8 cellular contexts compared by ENCODE assay signal in genomic region chr4:7070729-7071511, GRCh38. TPM values are rescaled to one million over a fixed set of nuclear protein-coding genes. Genes with fewer than 3 reads are reported as not detected.
DNase-seq lines count a peak whose midpoint lies in the region; ATAC-seq and TF ChIP-seq lines count a peak whose summit lies in the region.

No MANE protein-coding gene starts in this region.

- WGBS in stomach, 5 donors, result 35 to 40% (median 37%) methylated on average over 21 to 23 of the region's 23 CpGs

- H3K9me3 ChIP-seq in CD8-positive, alpha-beta T cell (ENCODE audit: low read length), result no peaks in the 10 kb centered on the region
- H3K9me3 ChIP-seq in Panc1 (ENCODE audit: control insufficient read depth, insufficient read depth, low read depth, low read length), result no peaks in the 10 kb centered on the region
- no peaks in the 10 kb centered on the region for H3K9me3 ChIP-seq in stomach

- CTCF ChIA-PET in CD8-positive, alpha-beta T cell (lab: Charles Lee), result interaction anchor here (0.6 to 7.5 kb wide), 54 partner anchors 8 to 482 kb away, joined by 3 to 79 read pairs (median 4); partner anchors contain the start of genes KIAA0232, TADA2B and TBC1D14
- CTCF ChIA-PET in Panc1 (lab: Charles Lee), result interaction anchor here (1.5 kb wide), 1 partner anchor 197 kb away, joined by 3 read pairs; no protein-coding TSS in a partner anchor

- H3K4me1 Mint-ChIP-seq in CD8-positive, alpha-beta T cell (ENCODE audit: low read depth), result peaks cover 32% of the 10 kb centered on the region
- peaks cover 31% of the 10 kb centered on the region for H3K4me1 Mint-ChIP-seq in activated T-cell treated with anti-CD3 and anti-CD28 coated beads, Interleukin-2, amount 50 U/mL, for 4 hours (ENCODE audit: low read depth)
- peaks cover 32% of the 10 kb centered on the region for H3K4me1 Mint-ChIP-seq in neural crest cell

- H3K9ac ChIP-seq in KMS-11, result no peak overlapping the region

- no peak overlapping the region for H2AFZ ChIP-seq in KMS-11 (ENCODE audit: low read depth)

- H3K27me3 ChIP-seq in CD8-positive, alpha-beta T cell (ENCODE audit: insufficient read depth, low read length), result no peaks in the 10 kb centered on the region
- no peaks in the 10 kb centered on the region for H3K27me3 ChIP-seq in KMS-11 (ENCODE audit: insufficient read depth, low read depth)
- no peaks in the 10 kb centered on the region for H3K27me3 ChIP-seq in Panc1 (ENCODE audit: control insufficient read depth, insufficient read depth, low read length)
- H3K27me3 ChIP-seq in stomach, result no peaks in the 10 kb centered on the region

- no peak overlapping the region for H3K27ac ChIP-seq in CD8-positive, alpha-beta T cell (ENCODE audit: low read depth, low read length)
- H3K27ac ChIP-seq in KMS-11 (no peak overlapping the region), Panc1 (ENCODE audit: low read length) (no peak overlapping the region), stomach (no peak overlapping the region)

- no peak overlapping the region for H3K27ac Mint-ChIP-seq in CD8-positive, alpha-beta T cell
- no peak overlapping the region for H3K27ac Mint-ChIP-seq in neural crest cell (ENCODE audit: unreplicated experiment)

- TF ChIP-seq CTCF in CD8-positive, alpha-beta T cell (IDR thresholded peaks at IDR 0.05), result peak; percentile 94
- TF ChIP-seq CTCF in KMS-11 (conservative IDR thresholded peaks at IDR 0.05; ENCODE audit: low read depth, low read length) (peak; percentile 88), Panc1 (IDR thresholded peaks at IDR 0.05) (peak; percentile 91), fibroblast of mammary gland (conservative IDR thresholded peaks at IDR 0.05; ENCODE audit: control insufficient read depth, insufficient read depth, low read depth, low read length) (peak; percentile 99), neural crest cell (conservative IDR thresholded peaks at IDR 0.05) (peak; percentile 98), stomach (IDR thresholded peaks at IDR 0.05) (peak in 6 of 7 experiments; percentile 97 to 99 (median 99))

- in situ Hi-C loops in Panc1 (cut with HindIII; ENCODE audit: low pct_unique_long_range_greater_than_20kb, low sequenced_read_pairs), result no loop called here

- H3K4me2 ChIP-seq in KMS-11, result no peak overlapping the region

- H3K36me3 Mint-ChIP-seq in CD8-positive, alpha-beta T cell, result peaks cover 5% of the 10 kb centered on the region
- no peaks in the 10 kb centered on the region for H3K36me3 Mint-ChIP-seq in activated T-cell treated with anti-CD3 and anti-CD28 coated beads, Interleukin-2, amount 50 U/mL, for 4 hours (ENCODE audit: insufficient read depth)
- peaks cover 4% of the 10 kb centered on the region for H3K36me3 Mint-ChIP-seq in neural crest cell (ENCODE audit: low read depth)

- no peak overlapping the region for H3K4me3 ChIP-seq in CD8-positive, alpha-beta T cell (ENCODE audit: low read depth, low read length)
- no peak overlapping the region for H3K4me3 ChIP-seq in KMS-11 (IDR thresholded peaks at IDR 0.05; ENCODE audit: insufficient read depth, low read depth, low read length)
- no peak overlapping the region for H3K4me3 ChIP-seq in Panc1 (ENCODE audit: low read depth in 2 of 2, low read length in 2 of 2)
- no peak overlapping the region for H3K4me3 ChIP-seq in fibroblast of mammary gland (ENCODE audit: control insufficient read depth, low read depth, low read length)
- H3K4me3 ChIP-seq in stomach, result no peak overlapping the region

- H3K27me3 Mint-ChIP-seq in CD8-positive, alpha-beta T cell (ENCODE audit: low read depth), result no peaks in the 10 kb centered on the region
- H3K27me3 Mint-ChIP-seq in activated T-cell treated with anti-CD3 and anti-CD28 coated beads, Interleukin-2, amount 50 U/mL, for 4 hours (ENCODE audit: low read depth), result no peaks in the 10 kb centered on the region
- peaks cover 19% of the 10 kb centered on the region for H3K27me3 Mint-ChIP-seq in neural crest cell (ENCODE audit: low read depth)

- H3K36me3 ChIP-seq in CD8-positive, alpha-beta T cell (ENCODE audit: insufficient read depth, low read length), result no peaks in the 10 kb centered on the region
- H3K36me3 ChIP-seq in KMS-11 (ENCODE audit: insufficient read depth) (no peaks in the 10 kb centered on the region), Panc1 (ENCODE audit: control insufficient read depth, insufficient read depth, low read length) (no peaks in the 10 kb centered on the region), stomach (no peaks in the 10 kb centered on the region)

- no peak for TF ChIP-seq EP300 in stomach (IDR thresholded peaks at IDR 0.05)

- BruUV-seq in Panc1 (replicated peaks; lab: Mats Ljungman, UMichigan), result no TSS peak

- POLR2A ChIA-PET in CD8-positive, alpha-beta T cell (lab: Charles Lee), result interaction anchor here (0.9 to 5.7 kb wide), 6 partner anchors 26 to 378 kb away, joined by 3 to 103 read pairs (median 3); partner anchors contain the start of genes S100P and TADA2B
- POLR2A ChIA-PET in Panc1 (lab: Charles Lee), result no interaction called here

- DNase-seq in CD8-positive, alpha-beta T cell, result peak; percentile 78 to 92 (median 84)
- DNase-seq in Panc1 (ENCODE audit: low read depth, low spot score) (peak; percentile 67), fibroblast of mammary gland (ENCODE audit: low read depth) (peak; percentile 66), neural crest cell (ENCODE audit: low read depth, low spot score) (peak; percentile 83), stomach (peak; percentile 92)
- DNase-seq in activated T-cell treated with anti-CD3 and anti-CD28 coated beads, Interleukin-2, amount 50 U/mL, for 4 hours, result peak; percentile 86

- peak; percentile 34 for ATAC-seq in CD8-positive, alpha-beta T cell
- ATAC-seq in GM19452 (IDR thresholded peaks at IDR 0.05; ENCODE audit: unreplicated experiment), result peak; percentile 33
- peak; percentile 66 for ATAC-seq in Panc1
- peak; percentile 20 for ATAC-seq in activated T-cell treated with anti-CD3 and anti-CD28 coated beads, Interleukin-2, amount 50 U/mL, for 4 hours

- peaks cover 16% of the 10 kb centered on the region for H3K79me2 ChIP-seq in KMS-11 (ENCODE audit: insufficient read depth, low read depth)

- no peaks in the 10 kb centered on the region for H3K9me3 Mint-ChIP-seq in CD8-positive, alpha-beta T cell
- H3K9me3 Mint-ChIP-seq in activated T-cell treated with anti-CD3 and anti-CD28 coated beads, Interleukin-2, amount 50 U/mL, for 4 hours, result no peaks in the 10 kb centered on the region
- H3K9me3 Mint-ChIP-seq in neural crest cell, result no peaks in the 10 kb centered on the region

- intact Hi-C loops in CD8-positive, alpha-beta T cell (cut with DNase I, micrococcal nuclease), result loop anchor here (1.0 to 5.0 kb wide), 6 partner anchors 34 to 355 kb away; partner anchors contain the start of gene BLOC1S4 (in 1 of the 2)
- intact Hi-C loops in Panc1 (cut with micrococcal nuclease; ENCODE audit: unreplicated experiment) (no loop called here), stomach (cut with DNase I; ENCODE audit: low total_unique reads) (loop anchor here (10.0 kb wide), 1 partner anchor 96 kb away; no protein-coding TSS in a partner anchor)

- H3K4me1 ChIP-seq in CD8-positive, alpha-beta T cell (ENCODE audit: insufficient read depth, low read length), result peaks cover 25% of the 10 kb centered on the region
- peaks cover 13% of the 10 kb centered on the region for H3K4me1 ChIP-seq in KMS-11 (ENCODE audit: low read depth, poor library complexity, severe bottlenecking)
- peaks cover 10% of the 10 kb centered on the region for H3K4me1 ChIP-seq in Panc1 (ENCODE audit: control insufficient read depth, insufficient read depth, low read length)
- H3K4me1 ChIP-seq in stomach, result peaks cover 21 to 37% (median 33%) of the 10 kb centered on the region in 4 donors

- no peaks in the 10 kb centered on the region for H4K20me1 ChIP-seq in KMS-11 (ENCODE audit: insufficient read depth)

- peak overlapping the region; percentile 13 for H3K4me3 Mint-ChIP-seq in CD8-positive, alpha-beta T cell
- H3K4me3 Mint-ChIP-seq in activated T-cell treated with anti-CD3 and anti-CD28 coated beads, Interleukin-2, amount 50 U/mL, for 4 hours, result no peak overlapping the region
- H3K4me3 Mint-ChIP-seq in neural crest cell, result peak overlapping the region; percentile 84

- no peak for TF ChIP-seq POLR2A in stomach (IDR thresholded peaks at IDR 0.05)

RNA-seq across cellular contexts. Expression of gene GRPEL1, which starts 3.1 kb away (rescaled TPM):
- total RNA-seq in CD8-positive, alpha-beta T cell, result 10 to 100 TPM; 61.1 to 61.5 TPM
- total RNA-seq in Panc1 (2021; ENCODE audit: unreplicated experiment) (46.6 TPM), neural crest cell (26.6 and 28.2 TPM in 2 replicates), stomach (10 to 100 TPM in 4 of 5 donors, not detected in 1; 11.4 to 53.6 (median 19.6) TPM)
- 41.8 TPM for polyA plus RNA-seq in Panc1 (2012; ENCODE audit: insufficient read length)
- 100 to 1,000 TPM; 129 to 146 (median 136) TPM for total RNA-seq in activated T-cell treated with anti-CD3 and anti-CD28 coated beads, Interleukin-2, amount 50 U/mL, for 4 hours
- 10 to 100 TPM; 20.5 to 33.6 (median 25.5) TPM for polyA plus RNA-seq in stomach

RNA-seq across cellular contexts. Expression of gene TADA2B, which starts 27.7 kb away (rescaled TPM):
- 10 to 100 TPM; 41.9 to 45.4 TPM for total RNA-seq in CD8-positive, alpha-beta T cell
- total RNA-seq in Panc1 (2021; ENCODE audit: unreplicated experiment) (17.6 TPM), neural crest cell (18.6 and 19.2 TPM in 2 replicates), stomach (10 to 100 TPM in 4 of 5 donors, 1 to 10 TPM in 1; 1.2 to 73.7 (median 19.3) TPM)
- 21.4 TPM for polyA plus RNA-seq in Panc1 (2012; ENCODE audit: insufficient read length)
- total RNA-seq in activated T-cell treated with anti-CD3 and anti-CD28 coated beads, Interleukin-2, amount 50 U/mL, for 4 hours, result 10 to 100 TPM; 16.9 to 21.3 (median 17.0) TPM
- polyA plus RNA-seq in stomach, result 10 to 100 TPM in 2 of 3 donors, 1 to 10 TPM in 1; 9.0 to 13.9 (median 12.5) TPM
